In the genomic region with DNA sequence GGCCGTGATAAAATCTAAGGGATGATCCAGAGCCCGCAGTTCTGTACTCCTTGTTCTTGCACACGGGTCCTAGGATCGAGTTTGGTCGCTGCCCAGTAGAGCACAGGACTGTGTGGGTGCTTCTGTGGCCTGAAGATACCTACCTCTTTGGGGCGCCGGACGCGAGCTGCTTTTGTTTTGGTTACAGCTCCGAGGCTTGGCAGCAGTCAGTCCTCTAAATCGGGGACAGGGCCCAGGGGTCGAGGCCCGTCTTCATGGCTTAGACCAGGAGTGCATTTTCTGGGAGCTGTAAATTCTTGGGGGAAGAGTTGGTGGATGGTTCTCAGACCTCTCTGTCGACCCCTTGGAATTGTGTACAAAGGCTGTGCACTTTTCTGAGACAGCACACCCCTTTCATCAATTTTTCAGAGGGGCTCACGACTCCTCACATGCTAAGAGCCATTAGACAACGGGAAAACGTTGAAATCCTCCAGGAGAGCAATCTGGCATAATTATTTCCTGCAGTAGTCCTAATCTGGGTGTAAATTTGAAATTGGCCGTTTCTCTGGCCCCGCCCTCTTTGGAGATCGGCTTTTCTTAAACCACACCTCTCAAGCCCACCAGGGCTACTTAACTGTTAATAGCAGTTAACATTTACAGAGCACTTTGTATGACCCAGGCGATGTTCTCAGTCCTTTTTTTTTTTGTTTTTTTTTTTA, we compare ENCODE assay signal across 8 cellular contexts. TPM values are rescaled to one million over a fixed set of nuclear protein-coding genes. Genes with fewer than 3 reads are reported as not detected.
A peak's percentile ranks its signal among the peaks of the same experiment; 100 is the strongest.
DNase-seq lines count a peak whose midpoint lies in the region; ATAC-seq and TF ChIP-seq lines count a peak whose summit lies in the region.

No MANE protein-coding gene starts in this region.

- no peaks in the 10 kb centered on the region for H3K9me3 Mint-ChIP-seq in Calu3 (ENCODE audit: low read depth, unreplicated experiment)
- H3K9me3 Mint-ChIP-seq in IgD-negative memory B cell = no peaks in the 10 kb centered on the region

- TF ChIP-seq CTCF in Calu3 (IDR thresholded peaks at IDR 0.05; ENCODE audit: unreplicated experiment) (no peak), mammary epithelial cell (conservative IDR thresholded peaks at IDR 0.05 in 1 of 2, IDR thresholded peaks at IDR 0.05 in 1 of 2; ENCODE audit: extremely low read depth in 1 of 2, insufficient read depth in 1 of 2, low read depth in 1 of 2, low read length in 2 of 2) (no peak)

- peak overlapping the region; percentile 85 for H3K9ac ChIP-seq in mammary epithelial cell (ENCODE audit: insufficient read depth, low read length)

- H4K20me1 ChIP-seq in mammary epithelial cell (ENCODE audit: insufficient read depth, low read length) = no peaks in the 10 kb centered on the region

- peaks cover 9% of the 10 kb centered on the region for H3K36me3 ChIP-seq in mammary epithelial cell (ENCODE audit: insufficient read depth, low read length)

- H3K27ac Mint-ChIP-seq in Calu3 (ENCODE audit: unreplicated experiment) (peak overlapping the region; percentile 47), IgD-negative memory B cell (peak overlapping the region; percentile 91 to 98 (median 98))

- H3K27me3 Mint-ChIP-seq in Calu3 (ENCODE audit: unreplicated experiment) = no peaks in the 10 kb centered on the region
- no peaks in the 10 kb centered on the region for H3K27me3 Mint-ChIP-seq in IgD-negative memory B cell

- peaks cover 28% of the 10 kb centered on the region for H3K4me1 ChIP-seq in mammary epithelial cell (ENCODE audit: insufficient read depth, low read length)

- no peaks in the 10 kb centered on the region for H3K9me3 ChIP-seq in mammary epithelial cell (replicated peaks; ENCODE audit: insufficient read depth, low read length)

- 1% methylated on average over 18 of the region's 21 CpGs for WGBS in mammary epithelial cell (ENCODE audit: low coverage, missing lambda C conversion rate)

- dilution Hi-C loops in mammary epithelial cell (cut with HindIII; ENCODE audit: low sequenced_read_pairs) = no loop called here

- no peaks in the 10 kb centered on the region for H3K27me3 ChIP-seq in mammary epithelial cell (ENCODE audit: insufficient read depth, low read length)

- DNase-seq in Calu3 (no peak), T-helper 9 cell (peak; percentile 23), mammary epithelial cell (no peak), iPS-NIHi11 (ENCODE audit: low spot score) (peak; percentile 20), HCEC 1CT (no peak)
- DNase-seq in stimulated activated CD4-positive, alpha-beta T cell treated with anti-CD3 and anti-CD28 coated beads, Interleukin-2, amount 100 ng/mL, for 24 hours = peak; percentile 38 to 44

- H3K36me3 Mint-ChIP-seq in Calu3 (ENCODE audit: insufficient read depth, unreplicated experiment) (peaks cover 20% of the 10 kb centered on the region), IgD-negative memory B cell (no peaks in the 10 kb centered on the region)

- CTCF ChIA-PET in Calu3 (lab: Charles Lee) (interaction anchor here (1.2 kb wide), 1 partner anchor 18 kb away, joined by 5 read pairs; no protein-coding TSS in a partner anchor), mammary epithelial cell (lab: Charles Lee; ENCODE audit: low non-redundant PET) (no interaction called here)

- H3K4me1 Mint-ChIP-seq in Calu3 (ENCODE audit: low read depth, unreplicated experiment) (no peaks in the 10 kb centered on the region), IgD-negative memory B cell (peaks cover 28 to 36% (median 31%) of the 10 kb centered on the region in 3 donors)

- intact Hi-C loops in Calu3 (cut with micrococcal nuclease; ENCODE audit: unreplicated experiment) (no loop called here), mammary epithelial cell (cut with micrococcal nuclease) (loop anchor here (2.0 kb wide), 1 partner anchor 55 kb away; no protein-coding TSS in a partner anchor)

- BruUV-seq in Calu3 (replicated peaks; lab: Mats Ljungman, UMichigan) (no TSS peak), mammary epithelial cell (replicated peaks; lab: Mats Ljungman, UMichigan) (no TSS peak)

- peak overlapping the region; percentile 100 for H2AFZ ChIP-seq in mammary epithelial cell (ENCODE audit: low read depth, low read length)

- in situ Hi-C loops in mammary epithelial cell (cut with MboI; ENCODE audit: low sequenced_read_pairs in 2 of 2) = no loop called here

- H3K4me3 ChIP-seq in mammary epithelial cell (replicated peaks in 1 of 3; ENCODE audit: insufficient read depth in 1 of 3, low read depth in 2 of 3, low read length in 3 of 3) = peak overlapping the region; percentile 68 to 99 (median 85)

- peak overlapping the region; percentile 56 for H3K27ac ChIP-seq in mammary epithelial cell (ENCODE audit: insufficient read depth, low read depth, low read length)

- peak; percentile 24 for ATAC-seq in GM21526 (IDR thresholded peaks at IDR 0.05; ENCODE audit: low FRiP score, unreplicated experiment)

- H3K79me2 ChIP-seq in mammary epithelial cell (ENCODE audit: insufficient read depth, low read length) = peaks cover 24% of the 10 kb centered on the region

- peak overlapping the region; percentile 95 for H3K4me2 ChIP-seq in mammary epithelial cell (ENCODE audit: insufficient read depth, low read depth, low read length)

- H3K4me3 Mint-ChIP-seq in Calu3 (ENCODE audit: low read depth, unreplicated experiment) (peak overlapping the region; percentile 90), IgD-negative memory B cell (peak overlapping the region; percentile 95 to 100 (median 98))

RNA-seq across cellular contexts. Expression of gene CEP97, which starts 0.9 kb away (rescaled TPM):
- total RNA-seq in Calu3 (2022) = 5.4 and 6.4 TPM in 2 replicates
- 6.1 TPM for polyA plus RNA-seq in IgD-negative memory B cell
- total RNA-seq in mammary epithelial cell = 10 to 100 TPM; 15.7 to 15.9 TPM
- 1.6 TPM for polyA plus RNA-seq in mammary epithelial cell
- 8.9 TPM for polyA minus RNA-seq in mammary epithelial cell

RNA-seq across cellular contexts. Expression of gene RPL24, which starts 38.8 kb away (rescaled TPM):
- total RNA-seq in Calu3 (2022) = 587 and 599 TPM in 2 replicates
- polyA plus RNA-seq in IgD-negative memory B cell = 1,110 TPM
- 1,000 to 10,000 TPM in 1 of 2 donors, 100 to 1,000 TPM in 1; 920 to 1,138 TPM for total RNA-seq in mammary epithelial cell
- 906 TPM for polyA plus RNA-seq in mammary epithelial cell
- polyA minus RNA-seq in mammary epithelial cell = 633 TPM

RNA-seq across cellular contexts. Expression of gene ZBTB11, which starts 48.4 kb away (rescaled TPM):
- total RNA-seq in Calu3 (2022) = 34.8 and 36.5 TPM in 2 replicates
- 13.8 TPM for polyA plus RNA-seq in IgD-negative memory B cell
- total RNA-seq in mammary epithelial cell = 10 to 100 TPM; 20.3 to 25.3 TPM
- polyA plus RNA-seq in mammary epithelial cell = 6.9 TPM
- 8.1 TPM for polyA minus RNA-seq in mammary epithelial cell

RNA-seq across cellular contexts. Expression of gene NXPE3, which starts 53.7 kb away (rescaled TPM):
- total RNA-seq in Calu3 (2022) (3.0 and 3.1 TPM in 2 replicates), mammary epithelial cell (10 to 100 TPM; 19.4 to 21.5 TPM)
- polyA plus RNA-seq in IgD-negative memory B cell (30.4 TPM), mammary epithelial cell (22.0 TPM)
- 39.1 TPM for polyA minus RNA-seq in mammary epithelial cell

Comparison
In these comparisons a context has a peak if more than half of its experiments do, and no peak if none do; other contexts are left out.
1. DNase-seq: peak in T-helper 9 cell (single experiment), iPS-NIHi11 (single experiment) and stimulated activated CD4-positive, alpha-beta T cell treated with anti-CD3 and anti-CD28 coated beads, Interleukin-2, amount 100 ng/mL, for 24 hours (2 of 2); none in Calu3 (single experiment), mammary epithelial cell (single experiment) and HCEC 1CT (single experiment).